34 cellular contexts compared by ENCODE assay signal in the genomic region with DNA sequence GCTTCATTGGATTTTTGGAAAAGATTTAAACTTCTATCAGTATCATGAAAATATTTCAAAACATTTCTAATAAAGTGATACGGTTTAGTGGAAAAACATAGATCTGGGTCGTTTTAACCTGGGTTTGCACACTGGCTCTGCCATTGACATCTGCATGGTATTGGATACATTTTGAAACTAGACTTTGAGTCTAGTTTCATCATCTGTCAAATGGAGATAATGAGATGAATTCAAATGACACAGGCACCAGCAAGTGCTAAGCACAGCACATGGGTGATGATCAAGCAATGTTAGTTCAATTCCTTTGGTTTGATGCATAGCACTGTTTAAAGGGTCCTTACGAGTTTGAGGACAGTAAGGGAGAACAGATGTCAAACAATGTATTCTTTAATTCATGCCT.
"Had no signal": no experiment of that assay in that cellular context is flagged by ENCODE, and none has a peak within 500 bp of the region (broad histone marks: within the 10 kb centered on the region; RNA-seq: fewer than 3 reads in every experiment).

No MANE protein-coding gene starts in this region.

- H3K27ac ChIP-seq: KMS-11, PC-9, WERI-Rb-1 had no signal

- H3K36me3 ChIP-seq: WERI-Rb-1 had no signal

- H3K9ac ChIP-seq: KMS-11 had no signal

- DNase-seq: activated CD4-positive, alpha-beta memory T cell treated with anti-CD3 and anti-CD28 coated beads, Interleukin-2, amount 10 ng/mL, durations not matched to agents 7 days and 5 days; activated CD4-positive, alpha-beta T cell treated with anti-CD3 and anti-CD28 coated beads for 1 hour; activated CD4-positive, alpha-beta T cell treated with anti-CD3 and anti-CD28 coated beads for 48 hours; activated CD4-positive, CD25-positive, alpha-beta regulatory T cell; activated CD8-positive, alpha-beta memory T cell treated with anti-CD3 and anti-CD28 coated beads for 24 hours; activated CD8-positive, alpha-beta memory T cell treated with anti-CD3 and anti-CD28 coated beads, Interleukin-2, amount 10 ng/mL, durations not matched to agents 7 days and 5 days; activated CD8-positive, alpha-beta memory T cell treated with anti-CD3 and anti-CD28 coated beads, Interleukin-2, amount 50 U/mL, for 48 hours; activated effector memory CD4-positive, alpha-beta T cell treated with Interleukin-2 at 50 U/mL for 16 hours; activated naive CD4-positive, alpha-beta T cell treated with anti-CD3 and anti-CD28 coated beads, Interleukin-2, amount 10 ng/mL, durations not matched to agents 7 days and 5 days; activated naive CD8-positive, alpha-beta T cell treated with anti-CD3 and anti-CD28 coated beads, Interleukin-2, amount 50 U/mL, for 24 hours; activated T-cell treated with anti-CD3 and anti-CD28 coated beads, Interleukin-2, amount 50 U/mL, for 48 hours; anterior cingulate cortex; central memory CD4-positive, alpha-beta T cell; MM.1S; MV-4-11; NCI-H1092; NCI-H146; NCI-H187; NCI-H2029 treated with DMSO at 0.1 percent for 48 hours; NCI-H2107; NCI-H2171; NCI-H446; NCI-H510A treated with DMSO at 0.1 percent for 48 hours; NCI-H526 treated with DMSO at 0.1 percent for 48 hours; NCI-H774; NK-92 treated with Interleukin-12 subunit alpha and Interleukin-12 subunit beta, amount 100 ng/mL, for 24 hours; PC-9; Right ventricle myocardium superior; SW 1271; T-helper 1 cell; T-helper 2 cell; T-helper 9 cell; WERI-Rb-1 had no signal

- H3K4me3 ChIP-seq: PC-9 had no signal

- ATAC-seq: activated CD8-positive, alpha-beta memory T cell treated with anti-CD3 and anti-CD28 coated beads, Interleukin-2, amount 10 ng/mL, durations not matched to agents 7 days and 5 days; activated naive CD8-positive, alpha-beta T cell treated with anti-CD3 and anti-CD28 coated beads, Interleukin-2, amount 50 U/mL, for 24 hours had no signal
